In genomic region chr6:161439093-161439492, GRCh38 we compare ENCODE assay signal across 8 cellular contexts.
A peak's percentile ranks its signal among the peaks of the same experiment; 100 is the strongest.
DNase-seq lines count a peak whose midpoint lies in the region; ATAC-seq and TF ChIP-seq lines count a peak whose summit lies in the region.

No MANE protein-coding gene starts in this region.

- H3K4me3 Mint-ChIP-seq in activated naive CD8-positive, alpha-beta T cell treated with anti-CD3 and anti-CD28 coated beads, Interleukin-2, amount 10 ng/mL, durations not matched to agents 7 days and 5 days, result peak overlapping the region; percentile 40
- no peak overlapping the region for H3K4me3 Mint-ChIP-seq in progenitor cell of endocrine pancreas (ENCODE audit: low read depth)

- CTCF ChIA-PET in A673 (lab: Charles Lee), result no interaction called here

- peak; percentile 76 for ATAC-seq in activated naive CD8-positive, alpha-beta T cell treated with anti-CD3 and anti-CD28 coated beads, Interleukin-2, amount 10 ng/mL, durations not matched to agents 7 days and 5 days (ENCODE audit: low read depth)

- peaks cover 4% of the 10 kb centered on the region for H3K4me1 Mint-ChIP-seq in activated naive CD8-positive, alpha-beta T cell treated with anti-CD3 and anti-CD28 coated beads, Interleukin-2, amount 10 ng/mL, durations not matched to agents 7 days and 5 days
- H3K4me1 Mint-ChIP-seq in progenitor cell of endocrine pancreas (ENCODE audit: low read depth), result peaks cover 14% of the 10 kb centered on the region

- BruUV-seq in A673 (replicated peaks; lab: Mats Ljungman, UMichigan), result no TSS peak

- intact Hi-C loops in A673 (cut with micrococcal nuclease; ENCODE audit: unreplicated experiment), result no loop called here

- H3K27me3 ChIP-seq in A673 (replicated peaks; ENCODE audit: insufficient read depth, low read depth, low read length, poor library complexity), result no peaks in the 10 kb centered on the region

- H3K36me3 ChIP-seq in A673 (ENCODE audit: insufficient read depth, low read length, poor library complexity, severe bottlenecking), result no peaks in the 10 kb centered on the region

- no peaks in the 10 kb centered on the region for H3K27me3 Mint-ChIP-seq in activated naive CD8-positive, alpha-beta T cell treated with anti-CD3 and anti-CD28 coated beads, Interleukin-2, amount 10 ng/mL, durations not matched to agents 7 days and 5 days
- peaks cover 16% of the 10 kb centered on the region for H3K27me3 Mint-ChIP-seq in progenitor cell of endocrine pancreas

- H3K9me3 Mint-ChIP-seq in activated naive CD8-positive, alpha-beta T cell treated with anti-CD3 and anti-CD28 coated beads, Interleukin-2, amount 10 ng/mL, durations not matched to agents 7 days and 5 days, result no peaks in the 10 kb centered on the region
- H3K9me3 Mint-ChIP-seq in progenitor cell of endocrine pancreas (ENCODE audit: low read depth), result no peaks in the 10 kb centered on the region

- no peak for TF ChIP-seq CTCF in A673 (conservative IDR thresholded peaks at IDR 0.05; ENCODE audit: low read depth, low read length)
- TF ChIP-seq CTCF in progenitor cell of endocrine pancreas (IDR thresholded peaks at IDR 0.05; ENCODE audit: unreplicated experiment), result no peak

- POLR2A ChIA-PET in A673 (lab: Charles Lee; ENCODE audit: low non-redundant PET), result no interaction called here
- POLR2A ChIA-PET in activated naive CD8-positive, alpha-beta T cell treated with anti-CD3 and anti-CD28 coated beads, Interleukin-2, amount 10 ng/mL, durations not matched to agents 7 days and 5 days (lab: Charles Lee), result no interaction called here

- H3K4me3 ChIP-seq in A673 (ENCODE audit: low read depth, low read length, poor library complexity, severe bottlenecking), result peak overlapping the region; percentile 23

- peak; percentile 48 for DNase-seq in A673 (ENCODE audit: low spot score)
- peak; percentile 9 for DNase-seq in LoVo (ENCODE audit: low spot score)
- DNase-seq in activated naive CD8-positive, alpha-beta T cell treated with anti-CD3 and anti-CD28 coated beads, Interleukin-2, amount 10 ng/mL, durations not matched to agents 7 days and 5 days, result no peak
- DNase-seq in hippocampal formation (lab: John Stamatoyannopoulos, UW), result peak; percentile 79 to 82
- DNase-seq in NK-92 (lab: John Stamatoyannopoulos, UW; ENCODE audit: unreplicated experiment), result no peak
- no peak for DNase-seq in NCI-H2227 (lab: John Stamatoyannopoulos, UW; ENCODE audit: unreplicated experiment)
- no peak for DNase-seq in NOMO-1 treated with DMSO at 0.1 percent for 48 hours (lab: John Stamatoyannopoulos, UW; ENCODE audit: unreplicated experiment)
- DNase-seq in progenitor cell of endocrine pancreas (ENCODE audit: low spot score, unreplicated experiment), result no peak

- no peaks in the 10 kb centered on the region for H3K4me1 ChIP-seq in A673 (ENCODE audit: insufficient read depth, low read length, poor library complexity, severe bottlenecking)

- H3K27ac ChIP-seq in A673 (ENCODE audit: low read depth, low read length, poor library complexity, severe bottlenecking), result no peak overlapping the region

- H3K9me3 ChIP-seq in A673 (ENCODE audit: low read depth, low read length, poor library complexity, severe bottlenecking), result no peaks in the 10 kb centered on the region

- H3K27ac Mint-ChIP-seq in activated naive CD8-positive, alpha-beta T cell treated with anti-CD3 and anti-CD28 coated beads, Interleukin-2, amount 10 ng/mL, durations not matched to agents 7 days and 5 days, result peak overlapping the region; percentile 77
- H3K27ac Mint-ChIP-seq in progenitor cell of endocrine pancreas, result no peak overlapping the region

- H3K36me3 Mint-ChIP-seq in activated naive CD8-positive, alpha-beta T cell treated with anti-CD3 and anti-CD28 coated beads, Interleukin-2, amount 10 ng/mL, durations not matched to agents 7 days and 5 days, result no peaks in the 10 kb centered on the region
- H3K36me3 Mint-ChIP-seq in progenitor cell of endocrine pancreas (ENCODE audit: insufficient read depth), result no peaks in the 10 kb centered on the region

Comparison
In these comparisons a context has a peak if more than half of its experiments do, and no peak if none do; other contexts are left out.
1. DNase-seq: peak in A673 (single experiment), LoVo (single experiment) and hippocampal formation (2 of 2); none in activated naive CD8-positive, alpha-beta T cell treated with anti-CD3 and anti-CD28 coated beads, Interleukin-2, amount 10 ng/mL, durations not matched to agents 7 days and 5 days (single experiment), NK-92 (single experiment), NCI-H2227 (single experiment), NOMO-1 treated with DMSO at 0.1 percent for 48 hours (single experiment) and progenitor cell of endocrine pancreas (single experiment).